In genomic region chr6:42745083-42745637, GRCh38 we compare ENCODE assay signal across 1 cellular context.
A peak's percentile ranks its signal among the peaks of the same experiment; 100 is the strongest.
TF ChIP-seq lines count a peak whose summit lies in the region.

No MANE protein-coding gene starts in this region.

TF ChIP-seq in GM12878, 131 proteins besides CTCF, POLR2A, EP300 and RAD21 (continued from another document):
- TF ChIP-seq E2F8 (IDR thresholded peaks at IDR 0.05; ENCODE audit: low read depth, partially characterized antibody) (no peak), TCF12 (IDR thresholded peaks at IDR 0.05; ENCODE audit: low read depth, low read length) (no peak), FOXM1 (IDR thresholded peaks at IDR 0.05; ENCODE audit: low read depth, low read length) (no peak), IRF4 (IDR thresholded peaks at IDR 0.05; ENCODE audit: low read depth, low read length) (no peak), ZNF207 (IDR thresholded peaks at IDR 0.05; ENCODE audit: borderline replicate concordance) (no peak), GABPA (IDR thresholded peaks at IDR 0.05; ENCODE audit: low read depth) (no peak), CBFB (IDR thresholded peaks at IDR 0.05; ENCODE audit: low read depth) (0 out of 2 replicates have a peak, but pooled peaks have one; percentile 8), ZNF384 (IDR thresholded peaks at IDR 0.05; ENCODE audit: borderline replicate concordance, low read depth, low read length) (no peak), IRF3 (IDR thresholded peaks at IDR 0.05) (no peak), MYC (IDR thresholded peaks at IDR 0.05; ENCODE audit: insufficient read depth, insufficient read length, insufficient replicate concordance, low read length, severe bottlenecking) (no peak), BCL11A (IDR thresholded peaks at IDR 0.05; ENCODE audit: low read depth, low read length) (no peak), SREBF2 (IDR thresholded peaks at IDR 0.05; ENCODE audit: low read length) (no peak), SMARCA5 (IDR thresholded peaks at IDR 0.05) (no peak), ZBTB11 (CRISPR knock-in tag; IDR thresholded peaks at IDR 0.05) (no peak), ATF3 (IDR thresholded peaks at IDR 0.05; ENCODE audit: borderline replicate concordance, extremely low read depth, low read depth, low read length) (no peak), SRF (IDR thresholded peaks at IDR 0.05; ENCODE audit: low read depth in 2 of 2, low read length in 2 of 2) (no peak), REST (IDR thresholded peaks at IDR 0.05; ENCODE audit: low read depth, low read length) (no peak), EZH2 (IDR thresholded peaks at IDR 0.05; ENCODE audit: borderline replicate concordance, control insufficient read depth, low read depth, low read length) (no peak), STAT3 (IDR thresholded peaks at IDR 0.05; ENCODE audit: low read depth, low read length) (no peak), SMAD5 (IDR thresholded peaks at IDR 0.05; ENCODE audit: low read depth) (no peak), SIX5 (IDR thresholded peaks at IDR 0.05; ENCODE audit: low read depth, low read length, severe bottlenecking) (no peak), TBL1XR1 (IDR thresholded peaks at IDR 0.05; ENCODE audit: low read depth, low read length) (no peak), SREBF1 (IDR thresholded peaks at IDR 0.05; ENCODE audit: low read length) (no peak), ZNF217 (IDR thresholded peaks at IDR 0.05) (no peak)
- TF ChIP-seq, protein P1, sequence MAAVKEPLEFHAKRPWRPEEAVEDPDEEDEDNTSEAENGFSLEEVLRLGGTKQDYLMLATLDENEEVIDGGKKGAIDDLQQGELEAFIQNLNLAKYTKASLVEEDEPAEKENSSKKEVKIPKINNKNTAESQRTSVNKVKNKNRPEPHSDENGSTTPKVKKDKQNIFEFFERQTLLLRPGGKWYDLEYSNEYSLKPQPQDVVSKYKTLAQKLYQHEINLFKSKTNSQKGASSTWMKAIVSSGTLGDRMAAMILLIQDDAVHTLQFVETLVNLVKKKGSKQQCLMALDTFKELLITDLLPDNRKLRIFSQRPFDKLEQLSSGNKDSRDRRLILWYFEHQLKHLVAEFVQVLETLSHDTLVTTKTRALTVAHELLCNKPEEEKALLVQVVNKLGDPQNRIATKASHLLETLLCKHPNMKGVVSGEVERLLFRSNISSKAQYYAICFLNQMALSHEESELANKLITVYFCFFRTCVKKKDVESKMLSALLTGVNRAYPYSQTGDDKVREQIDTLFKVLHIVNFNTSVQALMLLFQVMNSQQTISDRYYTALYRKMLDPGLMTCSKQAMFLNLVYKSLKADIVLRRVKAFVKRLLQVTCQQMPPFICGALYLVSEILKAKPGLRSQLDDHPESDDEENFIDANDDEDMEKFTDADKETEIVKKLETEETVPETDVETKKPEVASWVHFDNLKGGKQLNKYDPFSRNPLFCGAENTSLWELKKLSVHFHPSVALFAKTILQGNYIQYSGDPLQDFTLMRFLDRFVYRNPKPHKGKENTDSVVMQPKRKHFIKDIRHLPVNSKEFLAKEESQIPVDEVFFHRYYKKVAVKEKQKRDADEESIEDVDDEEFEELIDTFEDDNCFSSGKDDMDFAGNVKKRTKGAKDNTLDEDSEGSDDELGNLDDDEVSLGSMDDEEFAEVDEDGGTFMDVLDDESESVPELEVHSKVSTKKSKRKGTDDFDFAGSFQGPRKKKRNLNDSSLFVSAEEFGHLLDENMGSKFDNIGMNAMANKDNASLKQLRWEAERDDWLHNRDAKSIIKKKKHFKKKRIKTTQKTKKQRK (IDR thresholded peaks at IDR 0.05; ENCODE audit: low read depth, low read length), result no peak
- TF ChIP-seq, protein P2, sequence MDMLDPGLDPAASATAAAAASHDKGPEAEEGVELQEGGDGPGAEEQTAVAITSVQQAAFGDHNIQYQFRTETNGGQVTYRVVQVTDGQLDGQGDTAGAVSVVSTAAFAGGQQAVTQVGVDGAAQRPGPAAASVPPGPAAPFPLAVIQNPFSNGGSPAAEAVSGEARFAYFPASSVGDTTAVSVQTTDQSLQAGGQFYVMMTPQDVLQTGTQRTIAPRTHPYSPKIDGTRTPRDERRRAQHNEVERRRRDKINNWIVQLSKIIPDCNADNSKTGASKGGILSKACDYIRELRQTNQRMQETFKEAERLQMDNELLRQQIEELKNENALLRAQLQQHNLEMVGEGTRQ (IDR thresholded peaks at IDR 0.05; ENCODE audit: borderline replicate concordance, low read depth, low read length), result no peak
- TF ChIP-seq, protein P3, sequence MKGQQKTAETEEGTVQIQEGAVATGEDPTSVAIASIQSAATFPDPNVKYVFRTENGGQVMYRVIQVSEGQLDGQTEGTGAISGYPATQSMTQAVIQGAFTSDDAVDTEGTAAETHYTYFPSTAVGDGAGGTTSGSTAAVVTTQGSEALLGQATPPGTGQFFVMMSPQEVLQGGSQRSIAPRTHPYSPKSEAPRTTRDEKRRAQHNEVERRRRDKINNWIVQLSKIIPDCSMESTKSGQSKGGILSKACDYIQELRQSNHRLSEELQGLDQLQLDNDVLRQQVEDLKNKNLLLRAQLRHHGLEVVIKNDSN (IDR thresholded peaks at IDR 0.05; ENCODE audit: borderline replicate concordance, extremely low read length, insufficient read depth, low read depth, low read length), result no peak
- TF ChIP-seq, protein P4, sequence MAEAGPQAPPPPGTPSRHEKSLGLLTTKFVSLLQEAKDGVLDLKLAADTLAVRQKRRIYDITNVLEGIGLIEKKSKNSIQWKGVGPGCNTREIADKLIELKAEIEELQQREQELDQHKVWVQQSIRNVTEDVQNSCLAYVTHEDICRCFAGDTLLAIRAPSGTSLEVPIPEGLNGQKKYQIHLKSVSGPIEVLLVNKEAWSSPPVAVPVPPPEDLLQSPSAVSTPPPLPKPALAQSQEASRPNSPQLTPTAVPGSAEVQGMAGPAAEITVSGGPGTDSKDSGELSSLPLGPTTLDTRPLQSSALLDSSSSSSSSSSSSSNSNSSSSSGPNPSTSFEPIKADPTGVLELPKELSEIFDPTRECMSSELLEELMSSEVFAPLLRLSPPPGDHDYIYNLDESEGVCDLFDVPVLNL (IDR thresholded peaks at IDR 0.05; ENCODE audit: low read depth, low read length), result no peak
